In the genomic region with DNA sequence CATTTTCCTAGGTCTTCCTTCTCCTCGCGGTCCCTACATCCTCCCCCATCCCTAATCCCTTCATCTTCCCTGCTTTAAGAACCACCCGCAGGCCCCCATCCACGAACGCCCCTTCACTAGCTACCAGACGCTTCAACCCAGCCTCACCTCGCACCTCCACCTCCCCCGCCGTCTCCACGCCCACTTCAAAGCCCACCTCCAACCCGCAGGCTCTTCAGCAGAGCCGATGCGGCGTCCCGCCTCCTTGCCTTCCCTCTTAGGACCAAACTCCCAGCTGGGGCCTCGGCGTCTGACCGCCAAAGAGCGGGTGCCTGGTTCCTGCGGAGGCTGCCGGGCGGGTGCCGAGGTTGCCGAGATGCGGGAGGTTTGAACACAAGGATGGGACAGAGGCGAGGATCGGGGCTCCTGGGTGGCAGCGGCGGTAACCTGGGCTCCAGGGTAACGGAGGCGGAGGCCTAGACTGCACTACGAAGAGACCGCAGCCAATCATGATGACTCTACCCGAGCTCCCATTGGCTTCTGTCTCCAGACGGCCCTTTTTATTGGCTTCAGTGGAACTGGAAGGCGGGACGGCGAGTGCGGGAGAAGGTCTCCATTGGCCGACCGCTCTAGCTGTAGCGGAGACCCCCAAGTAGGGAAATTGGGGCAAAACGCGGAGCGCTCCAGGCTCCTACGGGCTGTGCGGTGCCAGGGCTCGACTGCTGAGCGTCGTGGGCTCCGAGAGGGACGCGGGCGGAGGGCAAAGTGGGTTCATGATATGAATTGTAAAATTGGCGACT, we compare ENCODE assay signal across 2 cellular contexts.
TF ChIP-seq lines count a peak whose summit lies in the region.

Gene LCA5 (minus strand): TSS at position 462 of the 779 bp plus-strand sequence. CDS start 18,536 bp downstream, outside the sequence.

TF ChIP-seq in HEK293, 187 proteins besides CTCF, POLR2A, EP300 and RAD21 (continued from another document and continues in another):
- TF ChIP-seq ZNF692 (tag by site-specific recombination; IDR thresholded peaks at IDR 0.05) (peak; percentile 82), ZNF148 (tag by site-specific recombination; IDR thresholded peaks at IDR 0.05; ENCODE audit: borderline replicate concordance) (no peak), TCF7L2 (IDR thresholded peaks at IDR 0.05; ENCODE audit: borderline replicate concordance, low read depth, low read length) (no peak; the same call in 1 of the 2 replicates), ZNF555 (tag by site-specific recombination; conservative IDR thresholded peaks at IDR 0.05) (no peak), ZBTB10 (tag by site-specific recombination; IDR thresholded peaks at IDR 0.05) (peak; percentile 62; the same call in 1 of the 2 replicates), ZNF184 (tag by site-specific recombination; IDR thresholded peaks at IDR 0.05) (no peak), ZNF10 (tag by site-specific recombination; IDR thresholded peaks at IDR 0.05) (peak; percentile 14; the same call in 1 of the 2 replicates), ZBTB48 (tag by site-specific recombination; IDR thresholded peaks at IDR 0.05) (peak; percentile 91), ZNF549 (tag by site-specific recombination; IDR thresholded peaks at IDR 0.05) (no peak), ZNF19 (tag by site-specific recombination; IDR thresholded peaks at IDR 0.05; ENCODE audit: low read depth) (no peak), ZNF626 (tag by site-specific recombination; IDR thresholded peaks at IDR 0.05) (no peak), KLF9 (tag by site-specific recombination; IDR thresholded peaks at IDR 0.05; ENCODE audit: low read depth) (peak; percentile 97)
- TF ChIP-seq, protein P1, sequence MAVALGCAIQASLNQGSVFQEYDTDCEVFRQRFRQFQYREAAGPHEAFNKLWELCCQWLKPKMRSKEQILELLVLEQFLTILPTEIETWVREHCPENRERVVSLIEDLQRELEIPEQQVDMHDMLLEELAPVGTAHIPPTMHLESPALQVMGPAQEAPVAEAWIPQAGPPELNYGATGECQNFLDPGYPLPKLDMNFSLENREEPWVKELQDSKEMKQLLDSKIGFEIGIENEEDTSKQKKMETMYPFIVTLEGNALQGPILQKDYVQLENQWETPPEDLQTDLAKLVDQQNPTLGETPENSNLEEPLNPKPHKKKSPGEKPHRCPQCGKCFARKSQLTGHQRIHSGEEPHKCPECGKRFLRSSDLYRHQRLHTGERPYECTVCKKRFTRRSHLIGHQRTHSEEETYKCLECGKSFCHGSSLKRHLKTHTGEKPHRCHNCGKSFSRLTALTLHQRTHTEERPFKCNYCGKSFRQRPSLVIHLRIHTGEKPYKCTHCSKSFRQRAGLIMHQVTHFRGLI (tag by site-specific recombination; IDR thresholded peaks at IDR 0.05), result no peak

TF ChIP-seq in SK-N-SH treated with all-trans-retinoic acid at 6 μM for 48 hours, 23 proteins besides CTCF, POLR2A, EP300 and RAD21 (continued from another document):
- TF ChIP-seq, protein P2, sequence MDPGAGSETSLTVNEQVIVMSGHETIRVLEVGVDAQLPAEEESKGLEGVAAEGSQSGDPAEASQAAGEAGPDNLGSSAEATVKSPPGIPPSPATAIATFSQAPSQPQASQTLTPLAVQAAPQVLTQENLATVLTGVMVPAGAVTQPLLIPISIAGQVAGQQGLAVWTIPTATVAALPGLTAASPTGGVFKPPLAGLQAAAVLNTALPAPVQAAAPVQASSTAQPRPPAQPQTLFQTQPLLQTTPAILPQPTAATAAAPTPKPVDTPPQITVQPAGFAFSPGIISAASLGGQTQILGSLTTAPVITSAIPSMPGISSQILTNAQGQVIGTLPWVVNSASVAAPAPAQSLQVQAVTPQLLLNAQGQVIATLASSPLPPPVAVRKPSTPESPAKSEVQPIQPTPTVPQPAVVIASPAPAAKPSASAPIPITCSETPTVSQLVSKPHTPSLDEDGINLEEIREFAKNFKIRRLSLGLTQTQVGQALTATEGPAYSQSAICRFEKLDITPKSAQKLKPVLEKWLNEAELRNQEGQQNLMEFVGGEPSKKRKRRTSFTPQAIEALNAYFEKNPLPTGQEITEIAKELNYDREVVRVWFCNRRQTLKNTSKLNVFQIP (CRISPR knock-in tag; IDR thresholded peaks at IDR 0.05; ENCODE audit: borderline replicate concordance, low read depth), result no peak
- TF ChIP-seq, protein P3, sequence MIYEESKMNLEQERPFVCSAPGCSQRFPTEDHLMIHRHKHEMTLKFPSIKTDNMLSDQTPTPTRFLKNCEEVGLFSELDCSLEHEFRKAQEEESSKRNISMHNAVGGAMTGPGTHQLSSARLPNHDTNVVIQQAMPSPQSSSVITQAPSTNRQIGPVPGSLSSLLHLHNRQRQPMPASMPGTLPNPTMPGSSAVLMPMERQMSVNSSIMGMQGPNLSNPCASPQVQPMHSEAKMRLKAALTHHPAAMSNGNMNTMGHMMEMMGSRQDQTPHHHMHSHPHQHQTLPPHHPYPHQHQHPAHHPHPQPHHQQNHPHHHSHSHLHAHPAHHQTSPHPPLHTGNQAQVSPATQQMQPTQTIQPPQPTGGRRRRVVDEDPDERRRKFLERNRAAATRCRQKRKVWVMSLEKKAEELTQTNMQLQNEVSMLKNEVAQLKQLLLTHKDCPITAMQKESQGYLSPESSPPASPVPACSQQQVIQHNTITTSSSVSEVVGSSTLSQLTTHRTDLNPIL (CRISPR knock-in tag; IDR thresholded peaks at IDR 0.05; ENCODE audit: low read depth), result no peak
- no peak for TF ChIP-seq OSR1 (CRISPR knock-in tag; IDR thresholded peaks at IDR 0.05)
- no peak for TF ChIP-seq CSDC2 (CRISPR knock-in tag; IDR thresholded peaks at IDR 0.05)
- TF ChIP-seq ZFP30 (CRISPR knock-in tag; IDR thresholded peaks at IDR 0.05), result no peak
TF ChIP-seq in SK-N-SH treated with all-trans-retinoic acid at 6 μM for 48 hours: peak in this region for 0.
